Comparison of ENCODE assay signal across 1 cellular context in the genomic region with DNA sequence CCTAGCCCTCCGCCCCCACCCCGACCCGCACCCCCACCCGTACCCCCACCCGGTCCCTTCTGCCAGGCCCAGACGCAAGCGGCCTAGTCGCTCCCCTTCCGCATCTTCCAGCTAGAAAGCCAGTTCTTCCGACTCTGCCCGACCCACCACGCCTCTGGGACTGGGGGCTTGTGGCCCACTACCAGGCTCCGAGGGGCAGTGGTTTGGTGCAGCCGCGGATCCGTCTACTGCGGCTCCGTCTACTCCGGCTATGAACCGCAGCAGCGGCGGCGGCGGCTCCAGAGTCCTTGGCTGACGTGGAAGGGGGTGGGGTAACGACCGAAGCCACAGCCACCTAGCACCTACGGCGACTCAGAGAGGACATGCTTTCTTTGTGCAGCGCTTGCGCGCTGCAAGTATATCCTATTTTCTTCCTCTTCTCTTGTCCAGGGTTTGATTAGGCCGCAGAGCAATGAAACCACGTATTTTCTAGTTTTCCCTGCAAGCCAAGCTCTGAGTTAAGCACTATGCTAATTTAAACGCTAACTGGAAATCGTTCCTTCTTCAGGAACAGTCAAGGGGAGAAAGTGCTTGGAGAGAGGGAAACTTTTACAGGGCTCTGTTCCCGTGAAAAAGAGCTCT.
TF ChIP-seq lines count a peak whose summit lies in the region.

TSS of gene COPB1 (minus strand) at position 252 of the 621 bp plus-strand sequence. CDS start 883 bp downstream, outside the sequence.

TF ChIP-seq in HEK293, 187 proteins besides CTCF, POLR2A, EP300 and RAD21 (continued from another document and continues in another):
- TF ChIP-seq, protein P1, sequence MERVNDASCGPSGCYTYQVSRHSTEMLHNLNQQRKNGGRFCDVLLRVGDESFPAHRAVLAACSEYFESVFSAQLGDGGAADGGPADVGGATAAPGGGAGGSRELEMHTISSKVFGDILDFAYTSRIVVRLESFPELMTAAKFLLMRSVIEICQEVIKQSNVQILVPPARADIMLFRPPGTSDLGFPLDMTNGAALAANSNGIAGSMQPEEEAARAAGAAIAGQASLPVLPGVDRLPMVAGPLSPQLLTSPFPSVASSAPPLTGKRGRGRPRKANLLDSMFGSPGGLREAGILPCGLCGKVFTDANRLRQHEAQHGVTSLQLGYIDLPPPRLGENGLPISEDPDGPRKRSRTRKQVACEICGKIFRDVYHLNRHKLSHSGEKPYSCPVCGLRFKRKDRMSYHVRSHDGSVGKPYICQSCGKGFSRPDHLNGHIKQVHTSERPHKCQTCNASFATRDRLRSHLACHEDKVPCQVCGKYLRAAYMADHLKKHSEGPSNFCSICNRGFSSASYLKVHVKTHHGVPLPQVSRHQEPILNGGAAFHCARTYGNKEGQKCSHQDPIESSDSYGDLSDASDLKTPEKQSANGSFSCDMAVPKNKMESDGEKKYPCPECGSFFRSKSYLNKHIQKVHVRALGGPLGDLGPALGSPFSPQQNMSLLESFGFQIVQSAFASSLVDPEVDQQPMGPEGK (tag by site-specific recombination; IDR thresholded peaks at IDR 0.05): no peak
- TF ChIP-seq EGR2 (tag by site-specific recombination; IDR thresholded peaks at IDR 0.05; ENCODE audit: low read depth): no peak
- no peak for TF ChIP-seq ZNF121 (tag by site-specific recombination; IDR thresholded peaks at IDR 0.05)
- peak; percentile 16; the same call in 1 of the 2 replicates for TF ChIP-seq ZNF629 (tag by site-specific recombination; IDR thresholded peaks at IDR 0.05)
- TF ChIP-seq SALL2 (tag by site-specific recombination; IDR thresholded peaks at IDR 0.05; ENCODE audit: borderline replicate concordance): no peak
- TF ChIP-seq PRDM1 (tag by site-specific recombination; IDR thresholded peaks at IDR 0.05): peak; percentile 95
- no peak for TF ChIP-seq ZNF391 (tag by site-specific recombination; IDR thresholded peaks at IDR 0.05; ENCODE audit: borderline replicate concordance, low read depth)
- no peak for TF ChIP-seq KLF7 (tag by site-specific recombination; IDR thresholded peaks at IDR 0.05; ENCODE audit: borderline replicate concordance)
- no peak for TF ChIP-seq ZNF530 (tag by site-specific recombination; IDR thresholded peaks at IDR 0.05; ENCODE audit: low read depth)
- TF ChIP-seq PBX3 (CRISPR knock-in tag; IDR thresholded peaks at IDR 0.05): no peak
- no peak for TF ChIP-seq ZSCAN30 (tag by site-specific recombination; IDR thresholded peaks at IDR 0.05)
- no peak for TF ChIP-seq KLF16 (tag by site-specific recombination; IDR thresholded peaks at IDR 0.05)
- no peak for TF ChIP-seq GFI1B (tag by site-specific recombination; IDR thresholded peaks at IDR 0.05)
- no peak for TF ChIP-seq ZNF311 (tag by site-specific recombination; IDR thresholded peaks at IDR 0.05; ENCODE audit: borderline replicate concordance)
- TF ChIP-seq ZNF692 (tag by site-specific recombination; IDR thresholded peaks at IDR 0.05): peak; percentile 22; the same call in 1 of the 2 replicates
- no peak for TF ChIP-seq ZNF596 (tag by site-specific recombination; IDR thresholded peaks at IDR 0.05)
- no peak for TF ChIP-seq TCF7L2 (IDR thresholded peaks at IDR 0.05; ENCODE audit: borderline replicate concordance, low read depth, low read length)
- TF ChIP-seq ZNF571 (tag by site-specific recombination; IDR thresholded peaks at IDR 0.05): no peak
- TF ChIP-seq ZNF645 (tag by site-specific recombination; IDR thresholded peaks at IDR 0.05): no peak
- no peak for TF ChIP-seq ZNF704 (tag by site-specific recombination; IDR thresholded peaks at IDR 0.05)
- no peak for TF ChIP-seq ZNF830 (tag by site-specific recombination; IDR thresholded peaks at IDR 0.05; ENCODE audit: low read depth)
- peak; percentile 26; the same call in 1 of the 2 replicates for TF ChIP-seq ZNF76 (tag by site-specific recombination; IDR thresholded peaks at IDR 0.05; ENCODE audit: borderline replicate concordance, low read depth)
- TF ChIP-seq ZNF626 (tag by site-specific recombination; IDR thresholded peaks at IDR 0.05): no peak
- no peak for TF ChIP-seq IKZF3 (tag by site-specific recombination; IDR thresholded peaks at IDR 0.05)
- TF ChIP-seq ZNF140 (tag by site-specific recombination; IDR thresholded peaks at IDR 0.05): no peak
- TF ChIP-seq, protein P2, sequence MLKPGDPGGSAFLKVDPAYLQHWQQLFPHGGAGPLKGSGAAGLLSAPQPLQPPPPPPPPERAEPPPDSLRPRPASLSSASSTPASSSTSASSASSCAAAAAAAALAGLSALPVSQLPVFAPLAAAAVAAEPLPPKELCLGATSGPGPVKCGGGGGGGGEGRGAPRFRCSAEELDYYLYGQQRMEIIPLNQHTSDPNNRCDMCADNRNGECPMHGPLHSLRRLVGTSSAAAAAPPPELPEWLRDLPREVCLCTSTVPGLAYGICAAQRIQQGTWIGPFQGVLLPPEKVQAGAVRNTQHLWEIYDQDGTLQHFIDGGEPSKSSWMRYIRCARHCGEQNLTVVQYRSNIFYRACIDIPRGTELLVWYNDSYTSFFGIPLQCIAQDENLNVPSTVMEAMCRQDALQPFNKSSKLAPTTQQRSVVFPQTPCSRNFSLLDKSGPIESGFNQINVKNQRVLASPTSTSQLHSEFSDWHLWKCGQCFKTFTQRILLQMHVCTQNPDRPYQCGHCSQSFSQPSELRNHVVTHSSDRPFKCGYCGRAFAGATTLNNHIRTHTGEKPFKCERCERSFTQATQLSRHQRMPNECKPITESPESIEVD (tag by site-specific recombination; IDR thresholded peaks at IDR 0.05): no peak
- no peak for TF ChIP-seq ZNF10 (tag by site-specific recombination; IDR thresholded peaks at IDR 0.05)
- TF ChIP-seq ZSCAN23 (tag by site-specific recombination; IDR thresholded peaks at IDR 0.05): no peak
- no peak for TF ChIP-seq OSR2 (tag by site-specific recombination; IDR thresholded peaks at IDR 0.05)
- TF ChIP-seq, protein P3, sequence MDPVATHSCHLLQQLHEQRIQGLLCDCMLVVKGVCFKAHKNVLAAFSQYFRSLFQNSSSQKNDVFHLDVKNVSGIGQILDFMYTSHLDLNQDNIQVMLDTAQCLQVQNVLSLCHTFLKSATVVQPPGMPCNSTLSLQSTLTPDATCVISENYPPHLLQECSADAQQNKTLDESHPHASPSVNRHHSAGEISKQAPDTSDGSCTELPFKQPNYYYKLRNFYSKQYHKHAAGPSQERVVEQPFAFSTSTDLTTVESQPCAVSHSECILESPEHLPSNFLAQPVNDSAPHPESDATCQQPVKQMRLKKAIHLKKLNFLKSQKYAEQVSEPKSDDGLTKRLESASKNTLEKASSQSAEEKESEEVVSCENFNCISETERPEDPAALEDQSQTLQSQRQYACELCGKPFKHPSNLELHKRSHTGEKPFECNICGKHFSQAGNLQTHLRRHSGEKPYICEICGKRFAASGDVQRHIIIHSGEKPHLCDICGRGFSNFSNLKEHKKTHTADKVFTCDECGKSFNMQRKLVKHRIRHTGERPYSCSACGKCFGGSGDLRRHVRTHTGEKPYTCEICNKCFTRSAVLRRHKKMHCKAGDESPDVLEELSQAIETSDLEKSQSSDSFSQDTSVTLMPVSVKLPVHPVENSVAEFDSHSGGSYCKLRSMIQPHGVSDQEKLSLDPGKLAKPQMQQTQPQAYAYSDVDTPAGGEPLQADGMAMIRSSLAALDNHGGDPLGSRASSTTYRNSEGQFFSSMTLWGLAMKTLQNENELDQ (tag by site-specific recombination; IDR thresholded peaks at IDR 0.05; ENCODE audit: low read depth): no peak
- TF ChIP-seq ZBTB8A (tag by site-specific recombination; IDR thresholded peaks at IDR 0.05): no peak
- TF ChIP-seq ZIC2 (tag by site-specific recombination; IDR thresholded peaks at IDR 0.05): no peak
- TF ChIP-seq ZNF302 (tag by site-specific recombination; IDR thresholded peaks at IDR 0.05; ENCODE audit: low read depth): no peak
- no peak for TF ChIP-seq ZNF514 (tag by site-specific recombination; IDR thresholded peaks at IDR 0.05)
- TF ChIP-seq ZNF394 (tag by site-specific recombination; IDR thresholded peaks at IDR 0.05; ENCODE audit: borderline replicate concordance): no peak
- TF ChIP-seq ZNF791 (tag by site-specific recombination; IDR thresholded peaks at IDR 0.05): no peak
- no peak for TF ChIP-seq ZSCAN5A (tag by site-specific recombination; IDR thresholded peaks at IDR 0.05)
- no peak for TF ChIP-seq ZNF658 (tag by site-specific recombination; IDR thresholded peaks at IDR 0.05)
- TF ChIP-seq ZNF561 (tag by site-specific recombination; IDR thresholded peaks at IDR 0.05; ENCODE audit: borderline replicate concordance): 0 out of 2 replicates have a peak, but pooled peaks have one; percentile 25
- TF ChIP-seq GLIS1 (tag by site-specific recombination; IDR thresholded peaks at IDR 0.05): no peak; the same call in 1 of the 2 replicates
- TF ChIP-seq ZNF132 (tag by site-specific recombination; IDR thresholded peaks at IDR 0.05; ENCODE audit: borderline replicate concordance): no peak
- TF ChIP-seq, protein P4, sequence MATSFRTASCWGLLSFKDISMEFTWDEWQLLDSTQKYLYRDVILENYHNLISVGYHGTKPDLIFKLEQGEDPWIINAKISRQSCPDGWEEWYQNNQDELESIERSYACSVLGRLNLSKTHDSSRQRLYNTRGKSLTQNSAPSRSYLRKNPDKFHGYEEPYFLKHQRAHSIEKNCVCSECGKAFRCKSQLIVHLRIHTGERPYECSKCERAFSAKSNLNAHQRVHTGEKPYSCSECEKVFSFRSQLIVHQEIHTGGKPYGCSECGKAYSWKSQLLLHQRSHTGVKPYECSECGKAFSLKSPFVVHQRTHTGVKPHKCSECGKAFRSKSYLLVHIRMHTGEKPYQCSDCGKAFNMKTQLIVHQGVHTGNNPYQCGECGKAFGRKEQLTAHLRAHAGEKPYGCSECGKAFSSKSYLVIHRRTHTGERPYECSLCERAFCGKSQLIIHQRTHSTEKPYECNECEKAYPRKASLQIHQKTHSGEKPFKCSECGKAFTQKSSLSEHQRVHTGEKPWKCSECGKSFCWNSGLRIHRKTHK (tag by site-specific recombination; IDR thresholded peaks at IDR 0.05): no peak
- no peak for TF ChIP-seq KLF10 (tag by site-specific recombination; IDR thresholded peaks at IDR 0.05)
- peak; percentile 70; the same call in 1 of the 2 replicates for TF ChIP-seq KLF8 (tag by site-specific recombination; IDR thresholded peaks at IDR 0.05)
- TF ChIP-seq BCL6B (tag by site-specific recombination; IDR thresholded peaks at IDR 0.05): no peak
- TF ChIP-seq ZNF837 (tag by site-specific recombination; IDR thresholded peaks at IDR 0.05): no peak
- no peak for TF ChIP-seq ZNF175 (tag by site-specific recombination; IDR thresholded peaks at IDR 0.05)
